Comparison of ENCODE assay signal across 3 cellular contexts in the genomic region with DNA sequence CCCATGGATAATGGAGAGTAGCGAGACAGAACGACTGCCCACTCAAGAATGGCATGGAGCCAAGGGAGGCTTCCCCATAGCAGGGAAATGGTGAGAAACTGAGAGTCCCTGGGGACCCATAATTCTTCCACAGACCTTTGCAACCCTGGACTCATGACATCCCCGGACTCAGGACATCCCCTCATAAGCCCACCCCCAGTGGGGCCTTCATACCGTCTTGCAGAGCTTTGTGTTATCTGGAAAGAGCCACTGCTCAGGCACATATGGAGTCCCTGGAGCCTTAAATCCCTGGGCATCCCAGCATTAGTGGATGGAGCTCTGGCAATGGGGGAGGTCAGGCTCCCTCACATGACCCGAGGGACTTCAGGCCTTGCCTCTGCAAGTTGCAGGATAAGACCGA.
"Had no signal": no experiment of that assay in that cellular context is flagged by ENCODE, and none has a peak within 500 bp of the region (broad histone marks: within the 10 kb centered on the region; RNA-seq: fewer than 3 reads in every experiment).

No MANE protein-coding gene starts in this region.

- H3K4me3 ChIP-seq: GM12878 had no signal

- ATAC-seq: GM12878 had no signal

- DNase-seq: GDM1, GF-D8 had no signal
